13 cellular contexts compared by ENCODE assay signal in the genomic region with DNA sequence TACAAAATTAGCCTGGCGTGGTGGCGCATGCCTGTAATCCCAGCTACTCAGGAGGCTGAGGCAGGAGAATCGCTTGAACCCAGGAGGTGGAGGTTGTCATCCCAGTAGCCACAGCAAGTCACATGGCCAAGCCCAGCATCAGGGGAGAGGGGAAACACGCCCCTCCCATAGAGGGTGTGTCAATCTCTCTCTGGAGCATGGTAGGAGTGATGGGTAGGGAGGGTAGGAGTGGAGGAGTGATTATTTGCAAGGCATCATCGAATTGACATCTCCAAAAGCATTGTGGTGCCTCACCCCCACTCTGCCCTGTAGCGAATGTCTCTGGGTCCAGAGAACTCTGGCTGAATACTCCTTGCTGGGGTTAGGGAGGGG. TPM values are rescaled to one million over a fixed set of nuclear protein-coding genes. Genes with fewer than 3 reads are reported as not detected.
DNase-seq lines count a peak whose midpoint lies in the region; ATAC-seq and TF ChIP-seq lines count a peak whose summit lies in the region.
"Had no signal": no experiment of that assay in that cellular context is flagged by ENCODE, and none has a peak within 500 bp of the region (broad histone marks: within the 10 kb centered on the region; RNA-seq: fewer than 3 reads in every experiment).

No MANE protein-coding gene starts in this region.

- no peak for TF ChIP-seq CTCF in GM06990 (IDR thresholded peaks at IDR 0.05; ENCODE audit: insufficient read depth, low read length, poor library complexity, severe bottlenecking)
- no peak for TF ChIP-seq CTCF in OCI-LY1 (IDR thresholded peaks at IDR 0.05; ENCODE audit: low read length)
- TF ChIP-seq CTCF in neural progenitor cell (IDR thresholded peaks at IDR 0.05), result no peak

- H4K20me1 ChIP-seq in OCI-LY1 (ENCODE audit: insufficient read depth, low read length) (no peaks in the 10 kb centered on the region), neural progenitor cell (ENCODE audit: low read depth) (no peaks in the 10 kb centered on the region)

- no peak overlapping the region for H3K4me3 ChIP-seq in GM06990 (replicated peaks; ENCODE audit: low read depth, low read length)
- H3K4me3 ChIP-seq in OCI-LY1 (ENCODE audit: low read depth, low read length, poor library complexity, severe bottlenecking), result peak overlapping the region; percentile 35
- H3K4me3 ChIP-seq in neural progenitor cell, result no peak overlapping the region
- H3K4me3 ChIP-seq: tibial nerve had no signal

- no peaks in the 10 kb centered on the region for H3K36me3 Mint-ChIP-seq in neural progenitor cell
- H3K36me3 Mint-ChIP-seq: natural killer cell had no signal

- H3K27me3 Mint-ChIP-seq in neural progenitor cell (ENCODE audit: insufficient read depth, low read depth), result peaks cover 20% of the 10 kb centered on the region

- H3K9me2 ChIP-seq in OCI-LY1 (ENCODE audit: low read depth, low read length), result no peaks in the 10 kb centered on the region

- H3K9me3 ChIP-seq in OCI-LY1 (ENCODE audit: low read length) (peaks cover 4% of the 10 kb centered on the region; the same call in 1 of the 2 replicates), neural progenitor cell (ENCODE audit: low read depth) (no peaks in the 10 kb centered on the region)
- H3K9me3 ChIP-seq: tibial nerve had no signal

- H3K9ac ChIP-seq in OCI-LY1 (ENCODE audit: low read length) (peak overlapping the region; percentile 21; the same call in 1 of the 2 replicates), neural progenitor cell (no peak overlapping the region)

- H2AFZ ChIP-seq in OCI-LY1 (ENCODE audit: low read length) (no peak overlapping the region), neural progenitor cell (replicated peaks) (no peak overlapping the region)

- H3F3A ChIP-seq in OCI-LY1 (ENCODE audit: insufficient read depth, low read length) (0 out of 2 replicates have a peak, but pooled peaks cover 4% of the 10 kb centered on the region), neural progenitor cell (ENCODE audit: low read depth) (no peaks in the 10 kb centered on the region)

- H3K4me2 ChIP-seq in OCI-LY1 (ENCODE audit: low read length), result peak overlapping the region; percentile 65
- H3K4me2 ChIP-seq in neural progenitor cell, result no peak overlapping the region

- H3K9me3 Mint-ChIP-seq in neural progenitor cell, result no peaks in the 10 kb centered on the region

- peak; percentile 47 for DNase-seq in GM06990 (ENCODE audit: extremely low read depth, insufficient read length)
- DNase-seq in neural progenitor cell (ENCODE audit: low spot score), result no peak
- no peak for DNase-seq in NCI-H2081 (lab: John Stamatoyannopoulos, UW)
- DNase-seq: Calu3, glutamatergic neuron, natural killer cell, OCI-M1 had no signal

- no peak overlapping the region for H3K4me3 Mint-ChIP-seq in neural progenitor cell

- H3K27ac ChIP-seq in OCI-LY1 (ENCODE audit: low read depth, low read length, poor library complexity, severe bottlenecking) (peak overlapping the region; percentile 92), neural progenitor cell (no peak overlapping the region)

- H3K36me3 ChIP-seq in GM06990 (ENCODE audit: control insufficient read depth, insufficient read depth, low read length) (no peaks in the 10 kb centered on the region; the same call in 1 of the 2 replicates), OCI-LY1 (ENCODE audit: insufficient read depth, low read length) (peaks cover 7% of the 10 kb centered on the region), neural progenitor cell (no peaks in the 10 kb centered on the region)
- H3K36me3 ChIP-seq: tibial nerve had no signal

- H3K4me1 ChIP-seq in OCI-LY1 (ENCODE audit: insufficient read depth, low read length, severe bottlenecking) (peaks cover 27% of the 10 kb centered on the region), neural progenitor cell (peaks cover 6% of the 10 kb centered on the region)

- peak; percentile 18 for ATAC-seq in GM19397 (IDR thresholded peaks at IDR 0.05; ENCODE audit: unreplicated experiment)
- ATAC-seq in esophagus mucosa, result peak; percentile 7
- no peak for ATAC-seq in GM18907 (IDR thresholded peaks at IDR 0.05; ENCODE audit: unreplicated experiment)

- H3K4me1 Mint-ChIP-seq in neural progenitor cell, result peaks cover 17% of the 10 kb centered on the region

- no peaks in the 10 kb centered on the region for H3K27me3 ChIP-seq in GM06990 (replicated peaks; ENCODE audit: control insufficient read depth, insufficient read depth, low read length)
- no peaks in the 10 kb centered on the region for H3K27me3 ChIP-seq in OCI-LY1 (ENCODE audit: insufficient read depth, low read length)
- H3K27me3 ChIP-seq in neural progenitor cell, result no peaks in the 10 kb centered on the region

- no peak overlapping the region for H3K27ac Mint-ChIP-seq in neural progenitor cell

- H3K79me2 ChIP-seq in OCI-LY1 (ENCODE audit: insufficient read depth, low read length), result no peaks in the 10 kb centered on the region
- H3K79me2 ChIP-seq in neural progenitor cell (ENCODE audit: low read depth), result no peaks in the 10 kb centered on the region

RNA-seq across cellular contexts. Expression of a gene that starts 6.1 kb away (rescaled TPM):
- total RNA-seq in esophagus mucosa, result not detected
- total RNA-seq in neural progenitor cell (ENCODE audit: low replicate concordance), result 0.19 and 0.53 TPM in 2 replicates
- total RNA-seq: Calu3, endothelial cell of umbilical vein, tibial nerve had no signal

RNA-seq across cellular contexts. Expression of a gene that starts 25.7 kb away (rescaled TPM):
- total RNA-seq in esophagus mucosa (19.0 TPM), neural progenitor cell (ENCODE audit: low replicate concordance) (1.7 and 2.1 TPM in 2 replicates)

RNA-seq across cellular contexts. Expression of a gene that starts 30.3 kb away (rescaled TPM):
- total RNA-seq in esophagus mucosa (2.0 TPM), neural progenitor cell (ENCODE audit: low replicate concordance) (7.2 and 12.2 TPM in 2 replicates)
